19 cellular contexts compared by ENCODE assay signal in the genomic region with DNA sequence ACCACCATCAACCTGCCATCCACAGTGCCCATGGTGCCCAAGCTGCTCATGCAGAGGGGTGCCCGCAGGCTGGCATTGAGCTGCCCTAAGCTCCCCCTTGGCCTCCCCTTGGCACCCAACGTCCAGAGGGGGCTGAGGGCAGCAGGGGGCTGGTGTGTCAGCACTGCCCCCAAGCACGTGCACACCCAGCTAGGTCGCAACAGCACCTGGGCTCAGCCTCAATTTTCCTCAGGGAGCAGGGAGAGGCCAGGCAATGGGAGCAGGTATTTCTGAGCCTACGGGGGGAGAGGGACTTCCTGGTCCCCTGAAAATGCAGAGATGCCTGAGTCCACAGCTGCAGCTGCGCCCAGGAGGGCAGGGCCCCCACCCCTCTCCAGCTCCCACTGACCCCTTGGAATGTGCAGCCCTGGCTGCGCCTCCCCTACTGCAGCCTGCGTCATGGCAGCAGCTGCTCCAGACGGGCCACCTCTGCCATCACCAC.
"Had no signal": no experiment of that assay in that cellular context is flagged by ENCODE, and none has a peak within 500 bp of the region (broad histone marks: within the 10 kb centered on the region; RNA-seq: fewer than 3 reads in every experiment).

No MANE protein-coding gene starts in this region.

- H3K27me3 ChIP-seq: SJSA1, upper lobe of left lung had no signal

- ATAC-seq: left cardiac atrium; naive thymus-derived CD8-positive, alpha-beta T cell had no signal

- H3K36me3 ChIP-seq: prostate gland, SJSA1, thoracic aorta, upper lobe of left lung had no signal

- H3K27me3 Mint-ChIP-seq: activated CD4-positive, alpha-beta T cell treated with anti-CD3 and anti-CD28 coated beads, Interleukin-2, amount 10 ng/mL, durations not matched to agents 24 days and 14 days had no signal

- H3K9me3 Mint-ChIP-seq: activated CD4-positive, alpha-beta memory T cell treated with anti-CD3 and anti-CD28 coated beads, Interleukin-2, amount 10 ng/mL, durations not matched to agents 7 days and 5 days; activated CD4-positive, alpha-beta T cell treated with anti-CD3 and anti-CD28 coated beads, Interleukin-2, amount 10 ng/mL, durations not matched to agents 24 days and 14 days; activated T-helper 2 cell treated with anti-CD3 and anti-CD28 coated beads, Interferon-gamma antibody, Interleukin-2, Interleukin-4, amounts not matched to agents 10 μg/mL and 5 μg/mL and 100 μg/mL, durations not matched to agents 14 hours and 24 hours and 36 hours; memory B cell; naive thymus-derived CD8-positive, alpha-beta T cell had no signal

- DNase-seq: activated CD4-positive, alpha-beta memory T cell treated with anti-CD3 and anti-CD28 coated beads, Interleukin-2, amount 10 ng/mL, durations not matched to agents 7 days and 5 days; activated CD4-positive, alpha-beta T cell treated with anti-CD3 and anti-CD28 coated beads, Interleukin-2, amount 10 ng/mL, durations not matched to agents 24 days and 14 days; activated CD4-positive, CD25-positive, alpha-beta regulatory T cell treated with anti-CD3 and anti-CD28 coated beads, Interleukin-2, amount 50 U/mL, for 72 hours; activated naive CD4-positive, alpha-beta T cell treated with Interleukin-2 at 50 U/mL for 16 hours; anterior cingulate cortex; dorsolateral prefrontal cortex; foreskin fibroblast; left cardiac atrium; naive thymus-derived CD8-positive, alpha-beta T cell; retina; stimulated activated naive CD8-positive, alpha-beta T cell treated with anti-CD3 and anti-CD28 coated beads, Interleukin-15, Interleukin-2, amounts not matched to agents 100 U/mL and 50 U/mL, for 24 hours; T-helper 2 cell; upper lobe of left lung had no signal

- H3K4me1 Mint-ChIP-seq: activated CD4-positive, alpha-beta memory T cell treated with anti-CD3 and anti-CD28 coated beads, Interleukin-2, amount 10 ng/mL, durations not matched to agents 7 days and 5 days; activated CD4-positive, alpha-beta T cell treated with anti-CD3 and anti-CD28 coated beads, Interleukin-2, amount 10 ng/mL, durations not matched to agents 24 days and 14 days had no signal

- H3K27ac ChIP-seq: dorsolateral prefrontal cortex, SJSA1, thoracic aorta, upper lobe of left lung had no signal

- H3K4me3 ChIP-seq: dorsolateral prefrontal cortex, prostate gland, SJSA1, thoracic aorta, upper lobe of left lung had no signal

- H3K9me3 ChIP-seq: prostate gland, SJSA1, thoracic aorta, upper lobe of left lung had no signal

- H3K4me3 Mint-ChIP-seq: activated CD4-positive, alpha-beta memory T cell treated with anti-CD3 and anti-CD28 coated beads, Interleukin-2, amount 10 ng/mL, durations not matched to agents 7 days and 5 days; activated CD4-positive, alpha-beta T cell treated with anti-CD3 and anti-CD28 coated beads, Interleukin-2, amount 10 ng/mL, durations not matched to agents 24 days and 14 days; activated naive CD8-positive, alpha-beta T cell; memory B cell; naive thymus-derived CD8-positive, alpha-beta T cell had no signal

- H3K36me3 Mint-ChIP-seq: activated naive CD8-positive, alpha-beta T cell; memory B cell; naive thymus-derived CD8-positive, alpha-beta T cell had no signal

- H3K4me1 ChIP-seq: prostate gland had no signal

- H3K27ac Mint-ChIP-seq: activated CD4-positive, alpha-beta memory T cell treated with anti-CD3 and anti-CD28 coated beads, Interleukin-2, amount 10 ng/mL, durations not matched to agents 7 days and 5 days; activated CD4-positive, alpha-beta T cell treated with anti-CD3 and anti-CD28 coated beads, Interleukin-2, amount 10 ng/mL, durations not matched to agents 24 days and 14 days; activated naive CD8-positive, alpha-beta T cell; activated T-helper 2 cell treated with anti-CD3 and anti-CD28 coated beads, Interferon-gamma antibody, Interleukin-2, Interleukin-4, amounts not matched to agents 10 μg/mL and 5 μg/mL and 100 μg/mL, durations not matched to agents 14 hours and 24 hours and 36 hours; memory B cell; naive thymus-derived CD8-positive, alpha-beta T cell had no signal
